ENCODE assay signal across 18 cellular contexts in genomic region chr20:43563429-43563828, GRCh38. TPM values are rescaled to one million over a fixed set of nuclear protein-coding genes. Genes with fewer than 3 reads are reported as not detected.
DNase-seq lines count a peak whose midpoint lies in the region; ATAC-seq and TF ChIP-seq lines count a peak whose summit lies in the region.
"Had no signal": no experiment of that assay in that cellular context is flagged by ENCODE, and none has a peak within 500 bp of the region (broad histone marks: within the 10 kb centered on the region; RNA-seq: fewer than 3 reads in every experiment).

No MANE protein-coding gene starts in this region.

- no peak overlapping the region for H3K9ac ChIP-seq in OCI-LY3 (ENCODE audit: low read length)

- no peaks in the 10 kb centered on the region for H4K20me1 ChIP-seq in OCI-LY3 (ENCODE audit: insufficient read depth, low read length)

- H3K4me3 ChIP-seq in right atrium auricular region = no peak overlapping the region
- H3K4me3 ChIP-seq in OCI-LY3 (ENCODE audit: low read length) = no peak overlapping the region
- H3K4me3 ChIP-seq: sigmoid colon, thyroid gland had no signal

- no peaks in the 10 kb centered on the region for H3K79me2 ChIP-seq in OCI-LY3 (ENCODE audit: low read length)

- TF ChIP-seq POLR2A in erythroblast (IDR thresholded peaks at IDR 0.05; ENCODE audit: low read length) = no peak

- ATAC-seq in Right ventricle myocardium superior (ENCODE audit: poor library complexity) = no peak

- H3K36me3 ChIP-seq in right atrium auricular region = no peaks in the 10 kb centered on the region
- no peaks in the 10 kb centered on the region for H3K36me3 ChIP-seq in OCI-LY3 (replicated peaks; ENCODE audit: low read depth, low read length)
- H3K36me3 ChIP-seq: sigmoid colon, thyroid gland had no signal

- no peak for TF ChIP-seq CTCF in right atrium auricular region (IDR thresholded peaks at IDR 0.05)
- peak; percentile 63 for TF ChIP-seq CTCF in OCI-LY3 (IDR thresholded peaks at IDR 0.05; ENCODE audit: low read depth, low read length)

- DNase-seq in Right ventricle myocardium superior (peak; percentile 5), right atrium auricular region (ENCODE audit: low spot score) (no peak), erythroblast (lab: John Stamatoyannopoulos, UW) (peak; percentile 45 to 46), substantia nigra (lab: John Stamatoyannopoulos, UW) (no peak), activated T-cell treated with anti-CD3 and anti-CD28 coated beads for 4 hours (no peak), NCI-H1694 (lab: John Stamatoyannopoulos, UW) (no peak), DMS114 treated with DMSO at 0.1 percent for 48 hours (lab: John Stamatoyannopoulos, UW; ENCODE audit: unreplicated experiment) (no peak)
- DNase-seq: activated effector memory CD4-positive, alpha-beta T cell treated with Interleukin-2 at 50 U/mL for 16 hours; NCI-H2081; NCI-H69; RPMI8226; sigmoid colon; stimulated activated CD8-positive, alpha-beta memory T cell treated with anti-CD3 and anti-CD28 coated beads, Interleukin-4, amount 100 ng/mL, for 48 hours; T-helper 1 cell; thyroid gland had no signal

- H3K27me3 ChIP-seq in right atrium auricular region (no peaks in the 10 kb centered on the region), OCI-LY3 (ENCODE audit: low read depth, low read length) (no peaks in the 10 kb centered on the region)
- H3K27me3 ChIP-seq: sigmoid colon, thyroid gland had no signal

- no peaks in the 10 kb centered on the region for H3K9me3 ChIP-seq in right atrium auricular region
- H3K9me3 ChIP-seq in OCI-LY3 (ENCODE audit: insufficient read depth, low read length) = no peaks in the 10 kb centered on the region
- H3K9me3 ChIP-seq: sigmoid colon, thyroid gland had no signal

- H2AFZ ChIP-seq in OCI-LY3 (ENCODE audit: low read depth, low read length) = no peak overlapping the region

- no peak overlapping the region for H3K4me2 ChIP-seq in OCI-LY3 (ENCODE audit: low read length)

- no peaks in the 10 kb centered on the region for H3K4me1 ChIP-seq in right atrium auricular region
- H3K4me1 ChIP-seq in OCI-LY3 (ENCODE audit: low read length) = no peaks in the 10 kb centered on the region
- H3K4me1 ChIP-seq: sigmoid colon, thyroid gland had no signal

- intact Hi-C loops in Right ventricle myocardium superior (cut with DNase I) = no loop called here

- H3K27ac ChIP-seq in right atrium auricular region = no peak overlapping the region
- no peak overlapping the region for H3K27ac ChIP-seq in OCI-LY3 (ENCODE audit: low read length)
- H3K27ac ChIP-seq in substantia nigra (ENCODE audit: low read depth, low read length, poor library complexity, severe bottlenecking) = peak overlapping the region; percentile 22
- H3K27ac ChIP-seq: C4-2B, sigmoid colon, thyroid gland had no signal

RNA-seq across cellular contexts. Expression of gene SGK2, which starts 4.6 kb away (rescaled TPM):
- total RNA-seq in Right ventricle myocardium superior (0.38 TPM), right atrium auricular region (under 1 TPM in 1 of 2 donors, not detected in 1; 0.90 TPM)
- total RNA-seq: A172 had no signal

RNA-seq across cellular contexts. Expression of gene IFT52, which starts 27.3 kb away (rescaled TPM):
- total RNA-seq in Right ventricle myocardium superior (5.5 TPM), right atrium auricular region (1 to 10 TPM; 5.7 to 8.1 TPM)

RNA-seq across cellular contexts. Expression of gene L3MBTL1, which starts 55.9 kb away (rescaled TPM):
- 4.1 TPM for total RNA-seq in Right ventricle myocardium superior
- total RNA-seq in right atrium auricular region = 10 to 100 TPM in 1 of 2 donors, 1 to 10 TPM in 1; 4.1 to 28.2 TPM

Comparison
In these comparisons a context has a peak if more than half of its experiments do, and no peak if none do; other contexts are left out.
1. DNase-seq: peak in Right ventricle myocardium superior (single experiment) and erythroblast (2 of 2); none in right atrium auricular region (single experiment), substantia nigra (0 of 49), activated T-cell treated with anti-CD3 and anti-CD28 coated beads for 4 hours (single experiment), NCI-H1694 (single experiment) and DMS114 treated with DMSO at 0.1 percent for 48 hours (single experiment).